ENCODE assay signal across 8 cellular contexts in genomic region chr7:154927624-154928125, GRCh38.
A peak's percentile ranks its signal among the peaks of the same experiment; 100 is the strongest.
DNase-seq lines count a peak whose midpoint lies in the region; ATAC-seq and TF ChIP-seq lines count a peak whose summit lies in the region.

No MANE protein-coding gene starts in this region.

- H3K36me3 Mint-ChIP-seq in activated T-cell treated with anti-CD3 and anti-CD28 coated beads, Interleukin-2, amount 50 U/mL, for 4 hours (ENCODE audit: insufficient read depth) = no peaks in the 10 kb centered on the region
- no peaks in the 10 kb centered on the region for H3K36me3 Mint-ChIP-seq in natural killer cell treated with Interleukin-12 subunit alpha and Interleukin-12 subunit beta and Interleukin-15 and Interleukin-18, amount 100 ng/mL, for 72 hours

- TF ChIP-seq POLR2A in esophagus muscularis mucosa (IDR thresholded peaks at IDR 0.05; ENCODE audit: low read depth) = no peak

- peak; percentile 96 for TF ChIP-seq CTCF in PC-9 (conservative IDR thresholded peaks at IDR 0.05)
- TF ChIP-seq CTCF in esophagus muscularis mucosa (IDR thresholded peaks at IDR 0.05) = peak; percentile 61 to 75 (median 63)

- H2AFZ ChIP-seq in PC-9 = peak overlapping the region; percentile 92

- no peaks in the 10 kb centered on the region for H3K79me2 ChIP-seq in PC-9 (ENCODE audit: low read depth)

- peaks cover 37% of the 10 kb centered on the region for H3K4me1 Mint-ChIP-seq in activated T-cell treated with anti-CD3 and anti-CD28 coated beads, Interleukin-2, amount 50 U/mL, for 4 hours (ENCODE audit: low read depth)
- H3K4me1 Mint-ChIP-seq in natural killer cell treated with Interleukin-12 subunit alpha and Interleukin-12 subunit beta and Interleukin-15 and Interleukin-18, amount 100 ng/mL, for 72 hours (ENCODE audit: low read depth in 2 of 2) = peaks cover 19 to 24% of the 10 kb centered on the region in 2 donors
- peaks cover 30% of the 10 kb centered on the region for H3K4me1 Mint-ChIP-seq in stimulated activated naive CD8-positive, alpha-beta T cell treated with anti-CD3 and anti-CD28 coated beads, Interleukin-15, amount 100 ng/mL, for 72 hours

- peak overlapping the region; percentile 70 to 96 for H3K27ac Mint-ChIP-seq in natural killer cell treated with Interleukin-12 subunit alpha and Interleukin-12 subunit beta and Interleukin-15 and Interleukin-18, amount 100 ng/mL, for 72 hours
- peak overlapping the region; percentile 93 to 100 for H3K27ac Mint-ChIP-seq in stimulated activated naive CD8-positive, alpha-beta T cell treated with anti-CD3 and anti-CD28 coated beads, Interleukin-15, amount 100 ng/mL, for 72 hours

- H3K9me3 Mint-ChIP-seq in activated T-cell treated with anti-CD3 and anti-CD28 coated beads, Interleukin-2, amount 50 U/mL, for 4 hours = no peaks in the 10 kb centered on the region
- H3K9me3 Mint-ChIP-seq in natural killer cell treated with Interleukin-12 subunit alpha and Interleukin-12 subunit beta and Interleukin-15 and Interleukin-18, amount 100 ng/mL, for 72 hours = no peaks in the 10 kb centered on the region
- no peaks in the 10 kb centered on the region for H3K9me3 Mint-ChIP-seq in stimulated activated naive CD8-positive, alpha-beta T cell treated with anti-CD3 and anti-CD28 coated beads, Interleukin-15, amount 100 ng/mL, for 72 hours

- peaks cover 12% of the 10 kb centered on the region; the same call in 1 of the 2 replicates for H3F3A ChIP-seq in PC-9 (ENCODE audit: insufficient read depth, low read depth)

- no peaks in the 10 kb centered on the region; the same call in 1 of the 2 replicates for H3K9me3 ChIP-seq in PC-9 (ENCODE audit: insufficient read depth, low read depth)
- H3K9me3 ChIP-seq in esophagus muscularis mucosa = no peaks in the 10 kb centered on the region

- peaks cover 7% of the 10 kb centered on the region; the same call in 1 of the 2 replicates for H3K4me1 ChIP-seq in PC-9 (replicated peaks; ENCODE audit: insufficient read depth)
- H3K4me1 ChIP-seq in esophagus muscularis mucosa = peaks cover 6 to 20% (median 17%) of the 10 kb centered on the region in 4 donors

- 5% methylated on average over 5 of the region's 5 CpGs for WGBS in esophagus muscularis mucosa

- intact Hi-C loops in PC-9 (cut with micrococcal nuclease; ENCODE audit: unreplicated experiment) (loop anchor here (1.0 to 5.0 kb wide), 7 partner anchors 145 to 841 kb away; partner anchors contain the start of genes HTR5A and RBM33), esophagus muscularis mucosa (cut with DNase I) (loop anchor here (2.0 to 10.0 kb wide), 4 partner anchors 73 to 837 kb away; partner anchors contain the start of gene INSIG1)

- H3K27me3 ChIP-seq in PC-9 (ENCODE audit: insufficient read depth, low read depth) (peaks cover 31% of the 10 kb centered on the region), esophagus muscularis mucosa (no peaks in the 10 kb centered on the region)

- peak overlapping the region; percentile 90 for H3K4me2 ChIP-seq in PC-9

- H3K27ac ChIP-seq in PC-9 = peak overlapping the region; percentile 20; the same call in 1 of the 2 replicates
- H3K27ac ChIP-seq in esophagus muscularis mucosa (replicated peaks in 1 of 4) = peak overlapping the region; percentile 86 to 91 (median 88)

- POLR2A ChIA-PET in PC-9 (lab: Charles Lee; ENCODE audit: unreplicated experiment) = no interaction called here

- peak; percentile 92 for DNase-seq in DMS 273 (lab: John Stamatoyannopoulos, UW; ENCODE audit: unreplicated experiment)
- DNase-seq in KG1 (lab: John Stamatoyannopoulos, UW) = peak; percentile 58
- DNase-seq in PC-9 = peak; percentile 68 to 79
- peak; percentile 70 for DNase-seq in activated T-cell treated with anti-CD3 and anti-CD28 coated beads, Interleukin-2, amount 50 U/mL, for 4 hours
- DNase-seq in esophagus muscularis mucosa (ENCODE audit: extremely low spot score) = no peak
- DNase-seq in natural killer cell treated with Interleukin-12 subunit alpha and Interleukin-12 subunit beta and Interleukin-15 and Interleukin-18, amount 100 ng/mL, for 72 hours (ENCODE audit: low spot score) = peak; percentile 84
- DNase-seq in stimulated activated naive CD8-positive, alpha-beta T cell treated with anti-CD3 and anti-CD28 coated beads, Interleukin-15, amount 100 ng/mL, for 72 hours = peak; percentile 70 to 71

- H3K36me3 ChIP-seq in PC-9 (ENCODE audit: low read depth) (no peaks in the 10 kb centered on the region), esophagus muscularis mucosa (no peaks in the 10 kb centered on the region)

- H3K27me3 Mint-ChIP-seq in activated T-cell treated with anti-CD3 and anti-CD28 coated beads, Interleukin-2, amount 50 U/mL, for 4 hours (ENCODE audit: low read depth) = no peaks in the 10 kb centered on the region
- H3K27me3 Mint-ChIP-seq in natural killer cell treated with Interleukin-12 subunit alpha and Interleukin-12 subunit beta and Interleukin-15 and Interleukin-18, amount 100 ng/mL, for 72 hours = peaks cover 7 to 17% of the 10 kb centered on the region in 2 donors
- H3K27me3 Mint-ChIP-seq in stimulated activated naive CD8-positive, alpha-beta T cell treated with anti-CD3 and anti-CD28 coated beads, Interleukin-15, amount 100 ng/mL, for 72 hours = no peaks in the 10 kb centered on the region

- H3K9me2 ChIP-seq in PC-9 (ENCODE audit: insufficient read depth) = no peaks in the 10 kb centered on the region

- TF ChIP-seq EP300 in esophagus muscularis mucosa (IDR thresholded peaks at IDR 0.05) = no peak

- H3K4me3 ChIP-seq in PC-9 = peak overlapping the region; percentile 63
- peak overlapping the region; percentile 57 to 68 (median 67) for H3K4me3 ChIP-seq in esophagus muscularis mucosa

- H4K20me1 ChIP-seq in PC-9 (ENCODE audit: insufficient read depth) = no peaks in the 10 kb centered on the region

- CTCF ChIA-PET in PC-9 (lab: Charles Lee) = interaction anchor here (0.9 to 1.6 kb wide), 5 partner anchors 12 to 839 kb away, joined by 3 to 5 read pairs (median 4); no protein-coding TSS in a partner anchor

- no TSS peak for BruUV-seq in PC-9 (replicated peaks; lab: Mats Ljungman, UMichigan)

- peak; percentile 56 for ATAC-seq in GM21529 (IDR thresholded peaks at IDR 0.05; ENCODE audit: unreplicated experiment)
- ATAC-seq in activated T-cell treated with anti-CD3 and anti-CD28 coated beads, Interleukin-2, amount 50 U/mL, for 4 hours = peak; percentile 54 to 58
- ATAC-seq in natural killer cell treated with Interleukin-12 subunit alpha and Interleukin-12 subunit beta and Interleukin-15 and Interleukin-18, amount 100 ng/mL, for 72 hours = peak; percentile 63 to 66
- peak; percentile 86 for ATAC-seq in stimulated activated naive CD8-positive, alpha-beta T cell treated with anti-CD3 and anti-CD28 coated beads, Interleukin-15, amount 100 ng/mL, for 72 hours

- H3K4me3 Mint-ChIP-seq in activated T-cell treated with anti-CD3 and anti-CD28 coated beads, Interleukin-2, amount 50 U/mL, for 4 hours = peak overlapping the region; percentile 96
- peak overlapping the region; percentile 94 for H3K4me3 Mint-ChIP-seq in natural killer cell treated with Interleukin-12 subunit alpha and Interleukin-12 subunit beta and Interleukin-15 and Interleukin-18, amount 100 ng/mL, for 72 hours
- H3K4me3 Mint-ChIP-seq in stimulated activated naive CD8-positive, alpha-beta T cell treated with anti-CD3 and anti-CD28 coated beads, Interleukin-15, amount 100 ng/mL, for 72 hours = peak overlapping the region; percentile 98 to 100
